In genomic region chr14:25006961-25007795, GRCh38 we compare ENCODE assay signal across 8 cellular contexts. TPM values are rescaled to one million over a fixed set of nuclear protein-coding genes. Genes with fewer than 3 reads are reported as not detected.
A peak's percentile ranks its signal among the peaks of the same experiment; 100 is the strongest.
DNase-seq lines count a peak whose midpoint lies in the region; ATAC-seq and TF ChIP-seq lines count a peak whose summit lies in the region.
"Had no signal": no experiment of that assay in that cellular context is flagged by ENCODE, and none has a peak within 500 bp of the region (broad histone marks: within the 10 kb centered on the region; RNA-seq: fewer than 3 reads in every experiment).

No MANE protein-coding gene starts in this region.

- no peaks in the 10 kb centered on the region for H3K79me2 ChIP-seq in fibroblast of lung (ENCODE audit: control insufficient read depth, insufficient read depth, low read length)

- DNase-seq in NCI-H226: peak; percentile 96
- peak; percentile 83 to 99 for DNase-seq in fibroblast of lung (ENCODE audit: low read depth in 2 of 2)
- DNase-seq in renal cortical epithelial cell (ENCODE audit: low read depth): peak; percentile 92
- no peak for DNase-seq in NCI-H146 (lab: John Stamatoyannopoulos, UW)
- DNase-seq in NCI-H82 (lab: John Stamatoyannopoulos, UW): no peak
- DNase-seq in UCSD-AML1 (lab: John Stamatoyannopoulos, UW; ENCODE audit: unreplicated experiment): no peak

- H3K9me3 ChIP-seq in fibroblast of lung (ENCODE audit: control insufficient read depth, insufficient read depth, low read depth, low read length): no peaks in the 10 kb centered on the region

- no peak overlapping the region for H3K9ac ChIP-seq in fibroblast of lung (ENCODE audit: insufficient read depth, low read length)

- ATAC-seq in GM18858 (IDR thresholded peaks at IDR 0.05; ENCODE audit: unreplicated experiment): peak; percentile 54
- ATAC-seq: stimulated activated memory B cell treated with anti-CD40 and anti-IgM and Interleukin-4, amounts not matched to agents 10 μg/mL and 1 μg/mL and 100 μg/mL, for 72 hours had no signal

- H3K36me3 ChIP-seq in fibroblast of lung (ENCODE audit: control insufficient read depth, insufficient read depth, low read length): no peaks in the 10 kb centered on the region

- H3K4me2 ChIP-seq in fibroblast of lung (ENCODE audit: extremely low read depth, insufficient read depth, low read length): no peak overlapping the region

- peak overlapping the region; percentile 40 for H3K27ac ChIP-seq in fibroblast of lung (ENCODE audit: insufficient read depth, low read length)

- H2AFZ ChIP-seq in fibroblast of lung (ENCODE audit: low read length): no peak overlapping the region

- peaks cover 11% of the 10 kb centered on the region for H3K4me1 ChIP-seq in fibroblast of lung (ENCODE audit: control insufficient read depth, extremely low read depth, insufficient read depth, low read length)

- no peaks in the 10 kb centered on the region for H4K20me1 ChIP-seq in fibroblast of lung (ENCODE audit: control insufficient read depth, extremely low read depth, insufficient read depth, low read length)

- TF ChIP-seq CTCF in fibroblast of lung (conservative IDR thresholded peaks at IDR 0.05 in 1 of 2, IDR thresholded peaks at IDR 0.05 in 1 of 2; ENCODE audit: low read depth in 1 of 2, low read length in 2 of 2): no peak

- no peaks in the 10 kb centered on the region for H3K27me3 ChIP-seq in fibroblast of lung (ENCODE audit: control insufficient read depth, insufficient read depth, low read length)

- H3K4me3 ChIP-seq in fibroblast of lung (replicated peaks in 1 of 4; ENCODE audit: control extremely low read depth in 1 of 4, insufficient read depth in 1 of 4, low read depth in 3 of 4, low read length in 4 of 4): peak overlapping the region in 1 of 4 experiments; percentile 2

RNA-seq across cellular contexts. Expression of gene STXBP6, which starts 42.8 kb away (rescaled TPM):
- total RNA-seq in fibroblast of lung: 4.5 and 7.7 TPM in 2 replicates
- 17.8 and 39.0 TPM in 2 replicates for polyA plus RNA-seq in fibroblast of lung
- polyA plus RNA-seq in fibroblast of lung (2012): 11.0 and 20.9 TPM in 2 replicates
- 0.63 and 8.0 TPM in 2 replicates for polyA minus RNA-seq in fibroblast of lung (ENCODE audit: low replicate concordance)
- total RNA-seq in renal cortical epithelial cell: 0.17 and 0.50 TPM in 2 replicates

Comparison
In these comparisons a context has a peak if more than half of its experiments do, and no peak if none do; other contexts are left out.
1. DNase-seq: peak in NCI-H226 (single experiment), fibroblast of lung (2 of 2) and renal cortical epithelial cell (single experiment); none in NCI-H146 (single experiment), NCI-H82 (single experiment) and UCSD-AML1 (single experiment).